ENCODE assay signal across 25 cellular contexts in genomic region chr2:31511376-31511775, GRCh38.
"Had no signal": no experiment of that assay in that cellular context is flagged by ENCODE, and none has a peak within 500 bp of the region (broad histone marks: within the 10 kb centered on the region; RNA-seq: fewer than 3 reads in every experiment).

No MANE protein-coding gene starts in this region.

- H2AFZ ChIP-seq: hepatocyte had no signal

- H3K4me1 ChIP-seq: foreskin keratinocyte, gastroesophageal sphincter, heart left ventricle, left lung, prostate gland, sigmoid colon, spleen, tibial nerve, upper lobe of left lung had no signal

- H3K9me3 ChIP-seq: gastroesophageal sphincter, heart left ventricle, left lung, prostate gland, sigmoid colon, spleen, thoracic aorta, tibial nerve, upper lobe of left lung had no signal

- H3K27ac Mint-ChIP-seq: naive thymus-derived CD8-positive, alpha-beta T cell; nephron progenitor cell; stimulated activated memory B cell treated with anti-CD40 and anti-IgM and Interleukin-4, amounts not matched to agents 10 μg/mL and 1 μg/mL and 100 μg/mL, for 72 hours had no signal

- H3K27me3 Mint-ChIP-seq: stimulated activated memory B cell treated with anti-CD40 and anti-IgM and Interleukin-4, amounts not matched to agents 10 μg/mL and 1 μg/mL and 100 μg/mL, for 72 hours had no signal

- H3K4me2 ChIP-seq: hepatocyte had no signal

- H3K9me3 Mint-ChIP-seq: naive thymus-derived CD8-positive, alpha-beta T cell; nephron progenitor cell; stimulated activated memory B cell treated with anti-CD40 and anti-IgM and Interleukin-4, amounts not matched to agents 10 μg/mL and 1 μg/mL and 100 μg/mL, for 72 hours had no signal

- H3K4me3 ChIP-seq: dorsolateral prefrontal cortex, gastroesophageal sphincter, heart left ventricle, hepatocyte, left lung, prostate gland, sigmoid colon, skin epidermis, spleen, thoracic aorta, tibial nerve, upper lobe of left lung had no signal

- H3K36me3 Mint-ChIP-seq: naive thymus-derived CD8-positive, alpha-beta T cell; stimulated activated memory B cell treated with anti-CD40 and anti-IgM and Interleukin-4, amounts not matched to agents 10 μg/mL and 1 μg/mL and 100 μg/mL, for 72 hours had no signal

- ATAC-seq: foreskin keratinocyte; gastroesophageal sphincter; heart left ventricle; left cardiac atrium; left lung; naive thymus-derived CD8-positive, alpha-beta T cell; right cardiac atrium; stimulated activated memory B cell treated with anti-CD40 and anti-IgM and Interleukin-4, amounts not matched to agents 10 μg/mL and 1 μg/mL and 100 μg/mL, for 72 hours; stimulated activated naive CD8-positive, alpha-beta T cell treated with anti-CD3 and anti-CD28 coated beads, Interleukin-15, Interleukin-2, amounts not matched to agents 100 U/mL and 50 U/mL, for 24 hours had no signal

- H3K4me1 Mint-ChIP-seq: naive thymus-derived CD8-positive, alpha-beta T cell; nephron progenitor cell; stimulated activated memory B cell treated with anti-CD40 and anti-IgM and Interleukin-4, amounts not matched to agents 10 μg/mL and 1 μg/mL and 100 μg/mL, for 72 hours had no signal

- H3K36me3 ChIP-seq: gastroesophageal sphincter, heart left ventricle, left lung, prostate gland, sigmoid colon, spleen, thoracic aorta, tibial nerve, upper lobe of left lung had no signal

- H3K27me3 ChIP-seq: dorsolateral prefrontal cortex, gastroesophageal sphincter, heart left ventricle, hepatocyte, left lung, spleen, tibial nerve, upper lobe of left lung had no signal

- DNase-seq: dorsolateral prefrontal cortex; effector CD4-positive, alpha-beta T cell; foreskin keratinocyte; heart left ventricle; left cardiac atrium; left lung; mammary epithelial cell; mesendoderm; midbrain; naive thymus-derived CD8-positive, alpha-beta T cell; nephron progenitor cell; nucleus accumbens; right cardiac atrium; sigmoid colon; spleen; stimulated activated CD4-positive, alpha-beta T cell treated with anti-CD3 and anti-CD28 coated beads, Interleukin-4, amount 100 ng/mL, for 4 hours; stimulated activated naive CD8-positive, alpha-beta T cell treated with anti-CD3 and anti-CD28 coated beads, Interleukin-15, Interleukin-2, amounts not matched to agents 100 U/mL and 50 U/mL, for 24 hours; upper lobe of left lung had no signal

- H3K27ac ChIP-seq: dorsolateral prefrontal cortex, foreskin keratinocyte, gastroesophageal sphincter, heart left ventricle, hepatocyte, left lung, prostate gland, sigmoid colon, skin epidermis, spleen, thoracic aorta, tibial nerve, upper lobe of left lung had no signal

- H3K4me3 Mint-ChIP-seq: naive thymus-derived CD8-positive, alpha-beta T cell; nephron progenitor cell; stimulated activated memory B cell treated with anti-CD40 and anti-IgM and Interleukin-4, amounts not matched to agents 10 μg/mL and 1 μg/mL and 100 μg/mL, for 72 hours had no signal

- H3K79me2 ChIP-seq: hepatocyte had no signal
